ENCODE assay signal across 1 cellular context in the genomic region with DNA sequence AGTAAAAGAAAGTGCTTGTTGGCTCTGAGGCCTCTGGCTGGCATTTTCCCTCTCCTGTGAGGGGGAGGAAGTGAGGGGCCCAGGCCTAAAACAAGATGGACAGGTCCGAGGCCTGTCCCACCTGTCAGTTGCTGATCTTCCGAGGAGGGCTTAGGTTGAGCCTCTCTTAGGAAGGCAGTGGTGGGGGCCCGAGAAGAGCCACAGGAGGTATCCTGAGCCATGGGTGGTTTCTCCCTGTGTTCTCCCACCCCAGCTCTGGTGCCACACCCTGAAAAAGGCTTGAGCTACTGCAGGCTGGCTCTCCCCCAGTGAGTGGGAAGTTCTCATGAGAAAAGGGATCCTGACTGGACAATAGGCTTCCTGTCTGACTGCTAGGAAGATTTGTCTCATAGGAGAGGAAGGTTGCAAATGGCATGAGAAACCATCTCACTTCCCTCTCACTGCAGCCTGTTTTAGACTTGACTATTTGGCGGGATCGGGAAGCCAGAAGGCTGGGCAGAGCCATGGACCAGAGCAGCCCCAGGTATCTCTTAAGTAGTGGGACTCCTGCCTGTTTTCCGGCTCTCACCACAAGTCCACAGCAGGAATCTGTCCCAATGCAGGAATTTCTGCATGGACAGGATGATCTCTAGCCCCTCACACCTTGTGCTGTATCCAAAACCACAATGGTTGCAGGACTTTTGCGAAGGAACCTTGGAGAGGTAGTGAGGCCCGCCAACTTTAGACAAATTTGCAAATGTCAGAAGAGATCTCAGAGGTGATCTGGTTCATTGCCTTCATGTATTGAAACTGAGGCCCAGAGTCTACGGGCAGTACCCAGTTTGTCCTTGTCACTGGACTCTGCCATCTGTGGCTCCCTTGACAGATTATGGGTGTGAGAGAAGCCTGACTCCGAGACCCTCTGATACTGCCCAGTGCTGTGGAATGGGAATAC.
TF ChIP-seq lines count a peak whose summit lies in the region.

No MANE protein-coding gene starts in this region.

TF ChIP-seq in HepG2, 621 proteins besides CTCF, POLR2A, EP300 and RAD21 (continued from another document and continues in another):
- peak; percentile 52; the same call in 1 of the 2 replicates for TF ChIP-seq ZFP91 (CRISPR knock-in tag; IDR thresholded peaks at IDR 0.05; ENCODE audit: borderline replicate concordance)
- TF ChIP-seq PHF8 (CRISPR knock-in tag; IDR thresholded peaks at IDR 0.05), result peak; percentile 6; the same call in 1 of the 2 replicates
- TF ChIP-seq IKZF5 (CRISPR knock-in tag; IDR thresholded peaks at IDR 0.05), result 0 out of 2 replicates have a peak, but pooled peaks have one; percentile 6
- no peak for TF ChIP-seq ZNF75D (CRISPR knock-in tag; IDR thresholded peaks at IDR 0.05; ENCODE audit: borderline replicate concordance)
- no peak for TF ChIP-seq KAT8 (CRISPR knock-in tag; IDR thresholded peaks at IDR 0.05)
- peak; percentile 34 for TF ChIP-seq ZFY (CRISPR knock-in tag; IDR thresholded peaks at IDR 0.05)
- TF ChIP-seq ZFX (CRISPR knock-in tag; IDR thresholded peaks at IDR 0.05; ENCODE audit: low read depth), result 0 out of 2 replicates have a peak, but pooled peaks have one; percentile 20
- no peak for TF ChIP-seq FOXA3 (CRISPR knock-in tag; IDR thresholded peaks at IDR 0.05)
- no peak for TF ChIP-seq ZNF678 (CRISPR knock-in tag; IDR thresholded peaks at IDR 0.05)
- TF ChIP-seq ETV6 (CRISPR knock-in tag; conservative IDR thresholded peaks at IDR 0.05), result no peak
- no peak for TF ChIP-seq EEA1 (CRISPR knock-in tag; IDR thresholded peaks at IDR 0.05; ENCODE audit: borderline replicate concordance)
- no peak for TF ChIP-seq ZNF772 (CRISPR knock-in tag; IDR thresholded peaks at IDR 0.05)
- no peak for TF ChIP-seq RFXAP (CRISPR knock-in tag; IDR thresholded peaks at IDR 0.05; ENCODE audit: borderline replicate concordance)
- TF ChIP-seq SRSF4 (IDR thresholded peaks at IDR 0.05; ENCODE audit: low read depth, low read length, poor library complexity, severe bottlenecking), result no peak
- TF ChIP-seq THAP9 (CRISPR knock-in tag; IDR thresholded peaks at IDR 0.05; ENCODE audit: borderline replicate concordance), result no peak
- no peak for TF ChIP-seq ZSCAN12 (CRISPR knock-in tag; IDR thresholded peaks at IDR 0.05)
- TF ChIP-seq CBX5 (CRISPR knock-in tag; IDR thresholded peaks at IDR 0.05; ENCODE audit: borderline replicate concordance), result no peak
- no peak for TF ChIP-seq HOXA9 (CRISPR knock-in tag; IDR thresholded peaks at IDR 0.05; ENCODE audit: borderline replicate concordance)
- 0 out of 2 replicates have a peak, but pooled peaks have one; percentile 4 for TF ChIP-seq NFE2L1 (CRISPR knock-in tag; IDR thresholded peaks at IDR 0.05; ENCODE audit: borderline replicate concordance)
- TF ChIP-seq, protein P1, sequence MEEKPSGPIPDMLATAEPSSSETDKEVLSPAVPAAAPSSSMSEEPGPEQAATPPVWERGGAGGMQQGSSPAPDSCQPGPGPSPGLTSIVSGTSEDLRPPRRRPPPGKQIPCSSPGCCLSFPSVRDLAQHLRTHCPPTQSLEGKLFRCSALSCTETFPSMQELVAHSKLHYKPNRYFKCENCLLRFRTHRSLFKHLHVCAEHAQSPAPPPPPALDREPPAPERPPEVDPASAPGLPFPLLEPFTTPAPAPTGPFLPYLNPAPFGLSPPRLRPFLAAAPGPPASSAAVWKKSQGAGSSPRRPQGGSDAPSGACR (CRISPR knock-in tag; IDR thresholded peaks at IDR 0.05), result no peak
- TF ChIP-seq SNAPC5 (CRISPR knock-in tag; IDR thresholded peaks at IDR 0.05; ENCODE audit: borderline replicate concordance), result no peak
- no peak for TF ChIP-seq SMARCC2 (IDR thresholded peaks at IDR 0.05)
- no peak for TF ChIP-seq RFX5 (IDR thresholded peaks at IDR 0.05; ENCODE audit: low read depth, low read length)
- TF ChIP-seq TCF12 (IDR thresholded peaks at IDR 0.05), result no peak
- TF ChIP-seq TCF12 (CRISPR knock-in tag; IDR thresholded peaks at IDR 0.05), result no peak
- TF ChIP-seq ZNF709 (CRISPR knock-in tag; IDR thresholded peaks at IDR 0.05), result no peak
- TF ChIP-seq DPF2 (CRISPR knock-in tag; IDR thresholded peaks at IDR 0.05; ENCODE audit: borderline replicate concordance, low read depth), result no peak
- no peak for TF ChIP-seq MED1 (CRISPR knock-in tag; IDR thresholded peaks at IDR 0.05)
- TF ChIP-seq ZNF549 (CRISPR knock-in tag; IDR thresholded peaks at IDR 0.05), result no peak
- peak; percentile 8; the same call in 1 of the 2 replicates for TF ChIP-seq HDAC2 (CRISPR knock-in tag; IDR thresholded peaks at IDR 0.05)
- TF ChIP-seq HOXD1 (CRISPR knock-in tag; IDR thresholded peaks at IDR 0.05), result no peak
- no peak for TF ChIP-seq ZNF501 (CRISPR knock-in tag; IDR thresholded peaks at IDR 0.05)
- peak; percentile 30; the same call in 1 of the 2 replicates for TF ChIP-seq TBX2 (CRISPR knock-in tag; IDR thresholded peaks at IDR 0.05; ENCODE audit: borderline replicate concordance)
- peak; percentile 37; the same call in 1 of the 2 replicates for TF ChIP-seq MXD4 (CRISPR knock-in tag; IDR thresholded peaks at IDR 0.05)
- no peak for TF ChIP-seq RBFOX2 (IDR thresholded peaks at IDR 0.05; ENCODE audit: low read depth, low read length)
- TF ChIP-seq, protein P2, sequence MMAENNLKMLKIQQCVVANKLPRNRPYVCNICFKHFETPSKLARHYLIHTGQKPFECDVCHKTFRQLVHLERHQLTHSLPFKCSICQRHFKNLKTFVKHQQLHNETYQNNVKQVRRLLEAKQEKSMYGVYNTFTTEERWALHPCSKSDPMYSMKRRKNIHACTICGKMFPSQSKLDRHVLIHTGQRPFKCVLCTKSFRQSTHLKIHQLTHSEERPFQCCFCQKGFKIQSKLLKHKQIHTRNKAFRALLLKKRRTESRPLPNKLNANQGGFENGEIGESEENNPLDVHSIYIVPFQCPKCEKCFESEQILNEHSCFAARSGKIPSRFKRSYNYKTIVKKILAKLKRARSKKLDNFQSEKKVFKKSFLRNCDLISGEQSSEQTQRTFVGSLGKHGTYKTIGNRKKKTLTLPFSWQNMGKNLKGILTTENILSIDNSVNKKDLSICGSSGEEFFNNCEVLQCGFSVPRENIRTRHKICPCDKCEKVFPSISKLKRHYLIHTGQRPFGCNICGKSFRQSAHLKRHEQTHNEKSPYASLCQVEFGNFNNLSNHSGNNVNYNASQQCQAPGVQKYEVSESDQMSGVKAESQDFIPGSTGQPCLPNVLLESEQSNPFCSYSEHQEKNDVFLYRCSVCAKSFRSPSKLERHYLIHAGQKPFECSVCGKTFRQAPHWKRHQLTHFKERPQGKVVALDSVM (CRISPR knock-in tag; IDR thresholded peaks at IDR 0.05), result no peak
- TF ChIP-seq MIER3 (CRISPR knock-in tag; IDR thresholded peaks at IDR 0.05; ENCODE audit: borderline replicate concordance), result 0 out of 2 replicates have a peak, but pooled peaks have one; percentile 4
- TF ChIP-seq, protein P3, sequence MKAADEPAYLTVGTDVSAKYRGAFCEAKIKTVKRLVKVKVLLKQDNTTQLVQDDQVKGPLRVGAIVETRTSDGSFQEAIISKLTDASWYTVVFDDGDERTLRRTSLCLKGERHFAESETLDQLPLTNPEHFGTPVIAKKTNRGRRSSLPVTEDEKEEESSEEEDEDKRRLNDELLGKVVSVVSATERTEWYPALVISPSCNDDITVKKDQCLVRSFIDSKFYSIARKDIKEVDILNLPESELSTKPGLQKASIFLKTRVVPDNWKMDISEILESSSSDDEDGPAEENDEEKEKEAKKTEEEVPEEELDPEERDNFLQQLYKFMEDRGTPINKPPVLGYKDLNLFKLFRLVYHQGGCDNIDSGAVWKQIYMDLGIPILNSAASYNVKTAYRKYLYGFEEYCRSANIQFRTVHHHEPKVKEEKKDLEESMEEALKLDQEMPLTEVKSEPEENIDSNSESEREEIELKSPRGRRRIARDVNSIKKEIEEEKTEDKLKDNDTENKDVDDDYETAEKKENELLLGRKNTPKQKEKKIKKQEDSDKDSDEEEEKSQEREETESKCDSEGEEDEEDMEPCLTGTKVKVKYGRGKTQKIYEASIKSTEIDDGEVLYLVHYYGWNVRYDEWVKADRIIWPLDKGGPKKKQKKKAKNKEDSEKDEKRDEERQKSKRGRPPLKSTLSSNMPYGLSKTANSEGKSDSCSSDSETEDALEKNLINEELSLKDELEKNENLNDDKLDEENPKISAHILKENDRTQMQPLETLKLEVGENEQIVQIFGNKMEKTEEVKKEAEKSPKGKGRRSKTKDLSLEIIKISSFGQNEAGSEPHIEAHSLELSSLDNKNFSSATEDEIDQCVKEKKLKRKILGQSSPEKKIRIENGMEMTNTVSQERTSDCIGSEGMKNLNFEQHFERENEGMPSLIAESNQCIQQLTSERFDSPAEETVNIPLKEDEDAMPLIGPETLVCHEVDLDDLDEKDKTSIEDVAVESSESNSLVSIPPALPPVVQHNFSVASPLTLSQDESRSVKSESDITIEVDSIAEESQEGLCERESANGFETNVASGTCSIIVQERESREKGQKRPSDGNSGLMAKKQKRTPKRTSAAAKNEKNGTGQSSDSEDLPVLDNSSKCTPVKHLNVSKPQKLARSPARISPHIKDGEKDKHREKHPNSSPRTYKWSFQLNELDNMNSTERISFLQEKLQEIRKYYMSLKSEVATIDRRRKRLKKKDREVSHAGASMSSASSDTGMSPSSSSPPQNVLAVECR (CRISPR knock-in tag; IDR thresholded peaks at IDR 0.05; ENCODE audit: borderline replicate concordance), result peak; percentile 31; the same call in 1 of the 2 replicates
- no peak for TF ChIP-seq ZNF207 (IDR thresholded peaks at IDR 0.05; ENCODE audit: borderline replicate concordance)
- TF ChIP-seq RFX1 (IDR thresholded peaks at IDR 0.05), result no peak
- TF ChIP-seq CC2D1A (CRISPR knock-in tag; IDR thresholded peaks at IDR 0.05), result no peak
- TF ChIP-seq, protein P4, sequence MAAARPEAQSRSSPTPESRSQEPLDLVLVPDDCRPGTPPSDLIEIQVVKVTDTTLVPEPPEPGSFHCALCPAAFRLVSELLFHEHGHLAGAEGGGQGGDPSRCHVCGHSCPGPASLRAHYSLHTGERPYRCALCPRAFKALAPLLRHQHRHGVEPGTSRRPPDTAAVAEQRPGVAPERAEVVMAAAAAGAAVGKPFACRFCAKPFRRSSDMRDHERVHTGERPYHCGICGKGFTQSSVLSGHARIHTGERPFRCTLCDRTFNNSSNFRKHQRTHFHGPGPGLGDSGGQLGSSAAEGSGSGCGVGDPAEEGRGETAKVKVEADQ (CRISPR knock-in tag; IDR thresholded peaks at IDR 0.05; ENCODE audit: borderline replicate concordance), result no peak
- TF ChIP-seq KLF12 (CRISPR knock-in tag; IDR thresholded peaks at IDR 0.05; ENCODE audit: borderline replicate concordance), result no peak
- no peak for TF ChIP-seq ZBTB44 (CRISPR knock-in tag; IDR thresholded peaks at IDR 0.05)
- TF ChIP-seq ATF7-NPFF (CRISPR knock-in tag; IDR thresholded peaks at IDR 0.05; ENCODE audit: low read depth), result no peak
